Comparison of ENCODE assay signal across 8 cellular contexts in genomic region chr22:21468194-21469096, GRCh38. TPM values are rescaled to one million over a fixed set of nuclear protein-coding genes. Genes with fewer than 3 reads are reported as not detected.
DNase-seq lines count a peak whose midpoint lies in the region; ATAC-seq and TF ChIP-seq lines count a peak whose summit lies in the region.
"Not testable (repeated sequence)": the region's sequence is repeated elsewhere in the genome, so short reads cannot be mapped to it uniquely, and the experiment has no call there.

No MANE protein-coding gene starts in this region.

- H3K4me3 Mint-ChIP-seq in type B pancreatic cell = peak overlapping the region; percentile 90

- not testable (repeated sequence) for H3K9me3 Mint-ChIP-seq in type B pancreatic cell

- intact Hi-C loops in left colon (cut with DNase I, micrococcal nuclease) = not testable (repeated sequence)

- not testable (repeated sequence) for H3K27ac ChIP-seq in skeletal muscle tissue (ENCODE audit: low read depth, low read length)

- DNase-seq in NAMALWA (ENCODE audit: low spot score) = peak; percentile 94
- peak; percentile 76 for DNase-seq in activated CD8-positive, alpha-beta memory T cell treated with anti-CD3 and anti-CD28 coated beads, Interleukin-2, amount 50 U/mL, for 24 hours (ENCODE audit: extremely low read depth)
- peak; percentile 70 for DNase-seq in dermis blood vessel endothelial cell
- peak; percentile 95 to 97 for DNase-seq in left colon
- DNase-seq in type B pancreatic cell (ENCODE audit: extremely low spot score, unreplicated experiment) = not testable (repeated sequence)

- H3K27ac Mint-ChIP-seq in type B pancreatic cell = peak overlapping the region; percentile 89

- not testable (repeated sequence) for H3K36me3 Mint-ChIP-seq in type B pancreatic cell

- H3K4me1 Mint-ChIP-seq in type B pancreatic cell (ENCODE audit: unreplicated experiment) = not testable (repeated sequence)

- H3K27me3 ChIP-seq in skeletal muscle tissue (ENCODE audit: control insufficient read depth in 3 of 3, insufficient read depth in 3 of 3, low read length in 3 of 3) = not testable (repeated sequence)

- peak overlapping the region; percentile 30 to 63 (median 36) for H3K4me3 ChIP-seq in skeletal muscle tissue (ENCODE audit: low read length in 3 of 3)

- not testable (repeated sequence) for H3K9ac ChIP-seq in skeletal muscle tissue (ENCODE audit: low read depth in 1 of 3, low read length in 3 of 3)

- H3K36me3 ChIP-seq in skeletal muscle tissue (ENCODE audit: control insufficient read depth in 3 of 3, insufficient read depth in 3 of 3, low read length in 3 of 3) = not testable (repeated sequence)

- not testable (repeated sequence) for H3K4me1 ChIP-seq in skeletal muscle tissue (ENCODE audit: control insufficient read depth in 3 of 3, insufficient read depth in 3 of 3, low read length in 3 of 3)

- not testable (repeated sequence) for H3K9me3 ChIP-seq in skeletal muscle tissue (ENCODE audit: control insufficient read depth in 3 of 3, low read length in 3 of 3)

- not testable (repeated sequence) for TF ChIP-seq CTCF in type B pancreatic cell (conservative IDR thresholded peaks at IDR 0.05)

- peak; percentile 82 for ATAC-seq in GM18858 (IDR thresholded peaks at IDR 0.05; ENCODE audit: unreplicated experiment)
- peak; percentile 81 for ATAC-seq in HG02852 (IDR thresholded peaks at IDR 0.05; ENCODE audit: unreplicated experiment)
- peak; percentile 85 for ATAC-seq in left colon

- not testable (repeated sequence) for H3K27me3 Mint-ChIP-seq in type B pancreatic cell

RNA-seq across cellular contexts. Expression of gene TMEM191C, which starts 1.3 kb away (rescaled TPM):
- total RNA-seq in dermis blood vessel endothelial cell = 0.60 and 0.68 TPM in 2 replicates
- total RNA-seq in left colon = 1 to 10 TPM; 3.3 to 4.0 TPM
- under 0.01 TPM for total RNA-seq in skeletal muscle tissue
- total RNA-seq in type B pancreatic cell (ENCODE audit: low replicate concordance) = 6.8 and 20.2 TPM in 2 replicates

RNA-seq across cellular contexts. Expression of gene HIC2, which starts 51.3 kb away (rescaled TPM):
- total RNA-seq in dermis blood vessel endothelial cell = 3.9 and 4.4 TPM in 2 replicates
- 1 to 10 TPM; 5.0 to 6.8 TPM for total RNA-seq in left colon
- total RNA-seq in skeletal muscle tissue = 4.2 TPM
- total RNA-seq in type B pancreatic cell (ENCODE audit: low replicate concordance) = 36.1 and 65.5 TPM in 2 replicates
